Comparison of ENCODE assay signal across 28 cellular contexts in the genomic region with DNA sequence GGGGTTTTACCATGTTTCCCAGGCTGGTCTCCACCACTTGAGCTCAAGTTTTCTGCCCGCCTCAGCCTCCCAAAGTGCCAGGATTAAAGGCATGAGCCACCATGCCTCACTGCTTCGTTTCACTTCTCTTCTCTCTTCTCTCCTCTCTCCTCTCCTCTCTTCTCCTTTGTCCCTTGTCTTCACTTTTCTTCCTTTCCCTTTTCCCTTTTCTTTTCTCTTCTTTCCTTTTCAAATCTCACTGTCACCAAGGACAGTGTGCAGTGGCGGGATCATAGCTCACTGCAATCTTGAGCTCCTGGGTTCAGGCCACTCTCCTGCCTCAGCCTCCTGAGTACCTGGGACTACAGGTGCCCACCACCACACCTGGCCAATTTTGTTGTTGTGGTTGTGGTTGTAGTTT.
"Had no signal": no experiment of that assay in that cellular context is flagged by ENCODE, and none has a peak within 500 bp of the region (broad histone marks: within the 10 kb centered on the region; RNA-seq: fewer than 3 reads in every experiment).

No MANE protein-coding gene starts in this region.

- H3K27me3 ChIP-seq: neural progenitor cell, right lobe of liver, sigmoid colon, stomach, thyroid gland, tibial nerve, upper lobe of left lung, vagina had no signal

- H3K36me3 ChIP-seq: ovary, right lobe of liver, thoracic aorta, thyroid gland had no signal

- H3K27ac Mint-ChIP-seq: natural killer cell; nephron; neural progenitor cell; progenitor cell of endocrine pancreas; stimulated activated memory B cell treated with anti-CD40 and anti-IgM and Interleukin-4, amounts not matched to agents 10 μg/mL and 1 μg/mL and 100 μg/mL, for 72 hours; stimulated activated naive CD8-positive, alpha-beta T cell treated with anti-CD3 and anti-CD28 coated beads, Interleukin-15, Interleukin-2, amounts not matched to agents 100 ng/mL and 50 ng/mL, for 24 hours had no signal

- H3K4me3 Mint-ChIP-seq: natural killer cell; nephron; neural progenitor cell; stimulated activated memory B cell treated with anti-CD40 and anti-IgM and Interleukin-4, amounts not matched to agents 10 μg/mL and 1 μg/mL and 100 μg/mL, for 72 hours; stimulated activated naive CD8-positive, alpha-beta T cell treated with anti-CD3 and anti-CD28 coated beads, Interleukin-15, Interleukin-2, amounts not matched to agents 100 ng/mL and 50 ng/mL, for 24 hours had no signal

- H3K9me3 ChIP-seq: ovary, psoas muscle, right lobe of liver, sigmoid colon, stomach, thoracic aorta, thyroid gland, tibial nerve, upper lobe of left lung, vagina had no signal

- H3K4me1 ChIP-seq: neural progenitor cell, parathyroid adenoma, psoas muscle, right lobe of liver, stomach, thyroid gland, tibial nerve, upper lobe of left lung, vagina had no signal

- H3K27ac ChIP-seq: neural progenitor cell, ovary, parathyroid adenoma, psoas muscle, right lobe of liver, sigmoid colon, stomach, thoracic aorta, thyroid gland, tibial nerve, upper lobe of left lung, vagina had no signal

- DNase-seq: natural killer cell; occipital lobe; ovary; posterior cingulate gyrus; psoas muscle; right cardiac atrium; right lobe of liver; sigmoid colon; small intestine; stimulated activated CD4-positive, alpha-beta T cell treated with anti-CD3 and anti-CD28 coated beads, Interleukin-15, amount 100 ng/mL, for 24 hours; stimulated activated CD4-positive, alpha-beta T cell treated with anti-CD3 and anti-CD28 coated beads, Interleukin-2, amount 100 ng/mL, for 24 hours; stimulated activated CD4-positive, alpha-beta T cell treated with anti-CD3 and anti-CD28 coated beads, Interleukin-2, amount 100 ng/mL, for 48 hours; stimulated activated CD4-positive, alpha-beta T cell treated with anti-CD3 and anti-CD28 coated beads, Interleukin-4, amount 100 ng/mL, for 24 hours; stimulated activated naive CD4-positive, alpha-beta T cell treated with Interleukin-2 at 50 U/mL for 16 hours; stomach; thyroid gland; trophoblast cell; upper lobe of left lung had no signal

- H3K4me1 Mint-ChIP-seq: natural killer cell; nephron; neural progenitor cell; stimulated activated memory B cell treated with anti-CD40 and anti-IgM and Interleukin-4, amounts not matched to agents 10 μg/mL and 1 μg/mL and 100 μg/mL, for 72 hours had no signal

- H3K4me3 ChIP-seq: neural progenitor cell, ovary, psoas muscle, right lobe of liver, sigmoid colon, stomach, thoracic aorta, thyroid gland, tibial nerve, upper lobe of left lung, vagina had no signal

- ATAC-seq: natural killer cell; psoas muscle; right cardiac atrium; right lobe of liver; stimulated activated memory B cell treated with anti-CD40 and anti-IgM and Interleukin-4, amounts not matched to agents 10 μg/mL and 1 μg/mL and 100 μg/mL, for 72 hours had no signal

- H3K27me3 Mint-ChIP-seq: progenitor cell of endocrine pancreas; stimulated activated memory B cell treated with anti-CD40 and anti-IgM and Interleukin-4, amounts not matched to agents 10 μg/mL and 1 μg/mL and 100 μg/mL, for 72 hours; stimulated activated naive CD8-positive, alpha-beta T cell treated with anti-CD3 and anti-CD28 coated beads, Interleukin-15, Interleukin-2, amounts not matched to agents 100 ng/mL and 50 ng/mL, for 24 hours had no signal

- FAIRE-seq: small intestine, urothelium cell line had no signal

- H3K36me3 Mint-ChIP-seq: natural killer cell had no signal

- H3K9me3 Mint-ChIP-seq: natural killer cell; nephron; neural progenitor cell; stimulated activated memory B cell treated with anti-CD40 and anti-IgM and Interleukin-4, amounts not matched to agents 10 μg/mL and 1 μg/mL and 100 μg/mL, for 72 hours; stimulated activated naive CD8-positive, alpha-beta T cell treated with anti-CD3 and anti-CD28 coated beads, Interleukin-15, Interleukin-2, amounts not matched to agents 100 ng/mL and 50 ng/mL, for 24 hours had no signal
